ENCODE assay signal across 1 cellular context in genomic region chr3:66267031-66267430, GRCh38.
TF ChIP-seq lines count a peak whose summit lies in the region.

No MANE protein-coding gene starts in this region.

TF ChIP-seq in GM12878, 131 proteins besides CTCF, POLR2A, EP300 and RAD21 (continued from another document):
- TF ChIP-seq ZNF687 (IDR thresholded peaks at IDR 0.05): no peak
- no peak for TF ChIP-seq NFIC (IDR thresholded peaks at IDR 0.05; ENCODE audit: low read depth, low read length)
- TF ChIP-seq SRF (IDR thresholded peaks at IDR 0.05; ENCODE audit: low read depth in 2 of 2, low read length in 2 of 2): no peak
- no peak for TF ChIP-seq ASH2L (IDR thresholded peaks at IDR 0.05; ENCODE audit: borderline replicate concordance, low read depth)
- TF ChIP-seq, protein P1, sequence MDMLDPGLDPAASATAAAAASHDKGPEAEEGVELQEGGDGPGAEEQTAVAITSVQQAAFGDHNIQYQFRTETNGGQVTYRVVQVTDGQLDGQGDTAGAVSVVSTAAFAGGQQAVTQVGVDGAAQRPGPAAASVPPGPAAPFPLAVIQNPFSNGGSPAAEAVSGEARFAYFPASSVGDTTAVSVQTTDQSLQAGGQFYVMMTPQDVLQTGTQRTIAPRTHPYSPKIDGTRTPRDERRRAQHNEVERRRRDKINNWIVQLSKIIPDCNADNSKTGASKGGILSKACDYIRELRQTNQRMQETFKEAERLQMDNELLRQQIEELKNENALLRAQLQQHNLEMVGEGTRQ (IDR thresholded peaks at IDR 0.05; ENCODE audit: borderline replicate concordance, low read depth, low read length): no peak
